ENCODE assay signal across 24 cellular contexts in genomic region chr22:44879301-44879680, GRCh38.
"Had no signal": no experiment of that assay in that cellular context is flagged by ENCODE, and none has a peak within 500 bp of the region (broad histone marks: within the 10 kb centered on the region; RNA-seq: fewer than 3 reads in every experiment).

No MANE protein-coding gene starts in this region.

- H3K27me3 Mint-ChIP-seq: T-helper 17 cell had no signal

- H3K27me3 ChIP-seq: brain microvascular endothelial cell, esophagus muscularis mucosa, ovary, testis, transverse colon, uterus had no signal

- H3K4me1 Mint-ChIP-seq: activated naive CD4-positive, alpha-beta T cell treated with anti-CD3 and anti-CD28 coated beads, Interleukin-2, amount 10 ng/mL, durations not matched to agents 7 days and 5 days; mesothelial cell of epicardium; naive B cell; T-helper 17 cell had no signal

- H3K27ac ChIP-seq: brain microvascular endothelial cell, esophagus muscularis mucosa, ovary, prostate gland, testis, transverse colon, uterus had no signal

- H3K9me3 Mint-ChIP-seq: activated naive CD4-positive, alpha-beta T cell treated with anti-CD3 and anti-CD28 coated beads, Interleukin-2, amount 10 ng/mL, durations not matched to agents 7 days and 5 days had no signal

- H3K27ac Mint-ChIP-seq: activated naive CD4-positive, alpha-beta T cell treated with anti-CD3 and anti-CD28 coated beads, Interleukin-2, amount 10 ng/mL, durations not matched to agents 7 days and 5 days; dendritic cell treated with granulocyte-macrophage colony-stimulating factor and Interleukin-4, amounts not matched to agents 40 ng/mL and 50 ng/mL, for 4 days; mesothelial cell of epicardium; naive B cell; T-helper 17 cell had no signal

- H3K36me3 ChIP-seq: brain microvascular endothelial cell, ovary, prostate gland, transverse colon, uterus had no signal

- DNase-seq: activated gamma-delta T cell; activated naive CD4-positive, alpha-beta T cell treated with anti-CD3 and anti-CD28 coated beads, Interleukin-2, amount 10 ng/mL, durations not matched to agents 7 days and 5 days; amniotic stem cell; brain microvascular endothelial cell; foreskin melanocyte; left ventricle myocardium superior; mammary epithelial cell; naive B cell; retina; stimulated activated CD4-positive, alpha-beta T cell treated with anti-CD3 and anti-CD28 coated beads, Interleukin-15, amount 100 ng/mL, for 24 hours; stimulated activated CD4-positive, alpha-beta T cell treated with anti-CD3 and anti-CD28 coated beads, Interleukin-2, amount 100 ng/mL, for 24 hours; stimulated activated naive CD4-positive, alpha-beta T cell; T-helper 17 cell; T1000; testis; transverse colon; uterus had no signal

- ATAC-seq: left ventricle myocardium superior, SK-N-SH treated with all-trans-retinoic acid at 6 μM for 48 hours, T-helper 17 cell had no signal

- H3K4me3 Mint-ChIP-seq: activated naive CD4-positive, alpha-beta T cell treated with anti-CD3 and anti-CD28 coated beads, Interleukin-2, amount 10 ng/mL, durations not matched to agents 7 days and 5 days; dendritic cell treated with granulocyte-macrophage colony-stimulating factor and Interleukin-4, amounts not matched to agents 40 ng/mL and 50 ng/mL, for 4 days; mesothelial cell of epicardium; naive B cell; T-helper 17 cell had no signal

- H3K9me3 ChIP-seq: ovary, prostate gland, testis, uterus had no signal

- H3K36me3 Mint-ChIP-seq: activated naive CD4-positive, alpha-beta T cell treated with anti-CD3 and anti-CD28 coated beads, Interleukin-2, amount 10 ng/mL, durations not matched to agents 7 days and 5 days had no signal

- H3K4me3 ChIP-seq: esophagus muscularis mucosa, ovary, prostate gland, smooth muscle cell, testis, transverse colon, uterus had no signal

- H3K4me1 ChIP-seq: esophagus muscularis mucosa, prostate gland, testis, transverse colon, uterus had no signal
